In genomic region chr3:189117087-189117486, GRCh38 we compare ENCODE assay signal across 22 cellular contexts.
"Had no signal": no experiment of that assay in that cellular context is flagged by ENCODE, and none has a peak within 500 bp of the region (broad histone marks: within the 10 kb centered on the region; RNA-seq: fewer than 3 reads in every experiment).

No MANE protein-coding gene starts in this region.

- H3K4me3 Mint-ChIP-seq: dendritic cell treated with granulocyte-macrophage colony-stimulating factor and Interleukin-4, amounts not matched to agents 40 ng/mL and 50 ng/mL, for 4 days; effector memory CD8-positive, alpha-beta T cell; endodermal cell; mesothelial cell of epicardium had no signal

- H3K4me3 ChIP-seq: esophagus squamous epithelium, gastrocnemius medialis, heart right ventricle, lower lobe of right lung had no signal

- H3K27ac Mint-ChIP-seq: dendritic cell treated with granulocyte-macrophage colony-stimulating factor and Interleukin-4, amounts not matched to agents 40 ng/mL and 50 ng/mL, for 4 days; effector memory CD8-positive, alpha-beta T cell; endodermal cell; mesothelial cell of epicardium had no signal

- H3K4me1 ChIP-seq: esophagus squamous epithelium, lower lobe of right lung had no signal

- H3K27ac ChIP-seq: epithelial cell of prostate, esophagus squamous epithelium, heart right ventricle, lower lobe of right lung had no signal

- DNase-seq: cortex of kidney; effector CD8-positive, alpha-beta T cell; effector memory CD8-positive, alpha-beta T cell; endodermal cell; erythroblast; esophagus squamous epithelium; foreskin fibroblast; foreskin melanocyte; gastrocnemius medialis; glutamatergic neuron; head of caudate nucleus; heart right ventricle; hippocampal formation; left cardiac atrium; left ventricle myocardium superior; lower lobe of right lung; mesenchymal stem cell had no signal

- ATAC-seq: effector memory CD8-positive, alpha-beta T cell; esophagus mucosa; gastrocnemius medialis; heart right ventricle; left cardiac atrium; left lobe of liver; left ventricle myocardium superior; lower lobe of right lung had no signal

- H3K9me3 ChIP-seq: gastrocnemius medialis, lower lobe of right lung had no signal

- H3K4me1 Mint-ChIP-seq: endodermal cell had no signal

- H3K36me3 ChIP-seq: esophagus squamous epithelium, gastrocnemius medialis, heart right ventricle, lower lobe of right lung had no signal

- H3K27me3 Mint-ChIP-seq: dendritic cell treated with granulocyte-macrophage colony-stimulating factor and Interleukin-4, amounts not matched to agents 40 ng/mL and 50 ng/mL, for 4 days had no signal

- H3K27me3 ChIP-seq: esophagus squamous epithelium, gastrocnemius medialis, heart right ventricle had no signal
